In genomic region chr12:108526482-108527234, GRCh38 we compare ENCODE assay signal across 14 cellular contexts. TPM values are rescaled to one million over a fixed set of nuclear protein-coding genes. Genes with fewer than 3 reads are reported as not detected.
A peak's percentile ranks its signal among the peaks of the same experiment; 100 is the strongest.
DNase-seq lines count a peak whose midpoint lies in the region; ATAC-seq and TF ChIP-seq lines count a peak whose summit lies in the region.
"Had no signal": no experiment of that assay in that cellular context is flagged by ENCODE, and none has a peak within 500 bp of the region (broad histone marks: within the 10 kb centered on the region; RNA-seq: fewer than 3 reads in every experiment).

No MANE protein-coding gene starts in this region.

- peak overlapping the region; percentile 95 for H2BK5ac ChIP-seq in neuronal stem cell (ENCODE audit: low read length)

- in situ Hi-C loops in brain microvascular endothelial cell (cut with HindIII; ENCODE audit: low pct_ligation_motif_present, low sequenced_read_pairs): no loop called here

- peak overlapping the region; percentile 90 for H2BK120ac ChIP-seq in neuronal stem cell (ENCODE audit: low read depth, low read length)

- peak; percentile 57 for TF ChIP-seq CTCF in brain microvascular endothelial cell (IDR thresholded peaks at IDR 0.05; ENCODE audit: low read depth, low read length, missing control alignments)

- peak overlapping the region; percentile 24 for H3K4me2 ChIP-seq in neuronal stem cell (ENCODE audit: insufficient read depth, low read length, poor library complexity, severe bottlenecking)

- peaks cover 54% of the 10 kb centered on the region for H3K36me3 Mint-ChIP-seq in T-helper 1 cell treated with Interleukin-12 subunit alpha and Interleukin-12 subunit beta and Interleukin-4 antibody, amounts not matched to agents 30 μg/mL and 1 μg/mL, for 36 hours (ENCODE audit: low read depth)

- peak overlapping the region; percentile 87 for H2AK5ac ChIP-seq in neuronal stem cell (ENCODE audit: low read depth, low read length)

- H3K14ac ChIP-seq in neuronal stem cell (ENCODE audit: low read length): no peak overlapping the region

- peak overlapping the region; percentile 92 for H4K91ac ChIP-seq in neuronal stem cell (ENCODE audit: low read depth, low read length, poor library complexity)

- peaks cover 3 to 38% of the 10 kb centered on the region in 2 donors for H3K4me1 ChIP-seq in neuronal stem cell (ENCODE audit: control insufficient read depth in 2 of 2, insufficient read depth in 1 of 2, low read depth in 1 of 2, low read length in 2 of 2)

- H3K9me3 Mint-ChIP-seq in T-helper 1 cell treated with Interleukin-12 subunit alpha and Interleukin-12 subunit beta and Interleukin-4 antibody, amounts not matched to agents 30 μg/mL and 1 μg/mL, for 36 hours: no peaks in the 10 kb centered on the region

- no peak overlapping the region for H3K9ac ChIP-seq in neuronal stem cell (ENCODE audit: low read depth, low read length, poor library complexity)

- no peak for ATAC-seq in GM21528 (IDR thresholded peaks at IDR 0.05; ENCODE audit: low FRiP score, unreplicated experiment)
- ATAC-seq in GM19463 (IDR thresholded peaks at IDR 0.05; ENCODE audit: unreplicated experiment): no peak

- no peak for DNase-seq in T-helper 1 cell
- peak; percentile 42 for DNase-seq in M059J (ENCODE audit: low read depth)
- no peak for DNase-seq in brain microvascular endothelial cell
- peak; percentile 92 for DNase-seq in neuronal stem cell (ENCODE audit: low spot score)
- no peak for DNase-seq in AML-193 (lab: John Stamatoyannopoulos, UW)
- DNase-seq: 8988T; amygdala; erythroblast; kidney; stimulated activated CD4-positive, alpha-beta T cell treated with anti-CD3 and anti-CD28 coated beads, Interleukin-15, amount 100 ng/mL, for 24 hours; stomach had no signal

- H3K27ac Mint-ChIP-seq in T-helper 1 cell treated with Interleukin-12 subunit alpha and Interleukin-12 subunit beta and Interleukin-4 antibody, amounts not matched to agents 30 μg/mL and 1 μg/mL, for 36 hours: peak overlapping the region; percentile 73

- H3K23ac ChIP-seq in neuronal stem cell (ENCODE audit: low read depth, low read length, poor library complexity): no peak overlapping the region

- H3K4ac ChIP-seq in neuronal stem cell (ENCODE audit: low read length): peak overlapping the region; percentile 94

- H3K36me3 ChIP-seq in brain microvascular endothelial cell (replicated peaks) (peaks cover 62% of the 10 kb centered on the region), neuronal stem cell (replicated peaks in 1 of 2; ENCODE audit: control insufficient read depth in 2 of 2, insufficient read depth in 2 of 2, low read length in 2 of 2) (peaks cover 49 to 99% of the 10 kb centered on the region in 2 donors)

- no peaks in the 10 kb centered on the region for H3K27me3 Mint-ChIP-seq in T-helper 1 cell treated with Interleukin-12 subunit alpha and Interleukin-12 subunit beta and Interleukin-4 antibody, amounts not matched to agents 30 μg/mL and 1 μg/mL, for 36 hours (ENCODE audit: low read depth)

- H2AFZ ChIP-seq in neuronal stem cell (ENCODE audit: low read length): no peak overlapping the region

- H3K4me3 ChIP-seq in brain microvascular endothelial cell (ENCODE audit: low read depth, low read length) (no peak overlapping the region), neuronal stem cell (ENCODE audit: low read length in 2 of 2) (no peak overlapping the region)
- H3K4me3 ChIP-seq: stomach had no signal

- H3K4me1 Mint-ChIP-seq in T-helper 1 cell treated with Interleukin-12 subunit alpha and Interleukin-12 subunit beta and Interleukin-4 antibody, amounts not matched to agents 30 μg/mL and 1 μg/mL, for 36 hours (ENCODE audit: low read depth): peaks cover 13% of the 10 kb centered on the region

- no CpG with 5 or more reads among the region's 11 CpGs for WGBS in neuronal stem cell (ENCODE audit: extremely low coverage in 2 of 2, insufficient read length in 2 of 2, insufficient replicate concordance in 1 of 2), 2 donors

- H3K27me3 ChIP-seq in brain microvascular endothelial cell (replicated peaks) (no peaks in the 10 kb centered on the region), neuronal stem cell (ENCODE audit: control insufficient read depth in 3 of 3, insufficient read depth in 3 of 3, low read depth in 1 of 3, low read length in 3 of 3) (no peaks in the 10 kb centered on the region)
- H3K27me3 ChIP-seq: stomach had no signal

- H3K79me1 ChIP-seq in neuronal stem cell (ENCODE audit: low read depth, low read length): peaks cover 3% of the 10 kb centered on the region

- peak overlapping the region; percentile 96 for H3K18ac ChIP-seq in neuronal stem cell (ENCODE audit: low read length)

- peak overlapping the region; percentile 86 for H2BK12ac ChIP-seq in neuronal stem cell (ENCODE audit: low read length)

- no peak overlapping the region for H4K8ac ChIP-seq in neuronal stem cell (ENCODE audit: low read depth, low read length)

- no peak overlapping the region for H3K27ac ChIP-seq in brain microvascular endothelial cell
- peak overlapping the region; percentile 97 for H3K27ac ChIP-seq in neuronal stem cell (replicated peaks; ENCODE audit: low read length)
- H3K27ac ChIP-seq: stomach had no signal

- no peak overlapping the region for H3K4me3 Mint-ChIP-seq in T-helper 1 cell treated with Interleukin-12 subunit alpha and Interleukin-12 subunit beta and Interleukin-4 antibody, amounts not matched to agents 30 μg/mL and 1 μg/mL, for 36 hours

- H3K9me3 ChIP-seq in neuronal stem cell (replicated peaks in 1 of 2; ENCODE audit: control insufficient read depth in 2 of 2, insufficient read depth in 1 of 2, low read depth in 1 of 2, low read length in 2 of 2): no peaks in the 10 kb centered on the region
- H3K9me3 ChIP-seq: stomach had no signal

- H2BK15ac ChIP-seq in neuronal stem cell (ENCODE audit: low read length): peak overlapping the region; percentile 65

RNA-seq across cellular contexts. Expression of gene FICD, which starts 11.6 kb away (rescaled TPM):
- 9.7 and 12.5 TPM in 2 replicates for total RNA-seq in M059J (2014; rRNA removed; shearing (Covaris generic))
- polyA plus RNA-seq in neuronal stem cell (2013, experiment 1 of 2): 3.9 TPM
- polyA plus RNA-seq in neuronal stem cell (2013, experiment 2 of 2): 3.6 TPM

RNA-seq across cellular contexts. Expression of gene SART3, which starts 34.3 kb away (rescaled TPM):
- total RNA-seq in M059J (2014; rRNA removed; shearing (Covaris generic)): 38.8 and 39.8 TPM in 2 replicates
- 39.6 TPM for polyA plus RNA-seq in neuronal stem cell (2013, experiment 1 of 2)
- 37.7 TPM for polyA plus RNA-seq in neuronal stem cell (2013, experiment 2 of 2)

RNA-seq across cellular contexts. Expression of gene ISCU, which starts 35.7 kb away (rescaled TPM):
- 90.9 and 102 TPM in 2 replicates for total RNA-seq in M059J (2014; rRNA removed; shearing (Covaris generic))
- 94.0 TPM for polyA plus RNA-seq in neuronal stem cell (2013, experiment 1 of 2)
- 89.8 TPM for polyA plus RNA-seq in neuronal stem cell (2013, experiment 2 of 2)

Comparison
In these comparisons a context has a peak if more than half of its experiments do, and no peak if none do; other contexts are left out.
1. DNase-seq: peak in M059J (single experiment) and neuronal stem cell (single experiment); none in T-helper 1 cell (0 of 5), brain microvascular endothelial cell (single experiment) and AML-193 (0 of 2).